In genomic region chr20:63504642-63505041, GRCh38 we compare ENCODE assay signal across 34 cellular contexts. TPM values are rescaled to one million over a fixed set of nuclear protein-coding genes. Genes with fewer than 3 reads are reported as not detected.
"Had no signal": no experiment of that assay in that cellular context is flagged by ENCODE, and none has a peak within 500 bp of the region (broad histone marks: within the 10 kb centered on the region; RNA-seq: fewer than 3 reads in every experiment).

No MANE protein-coding gene starts in this region.

- H3K27ac Mint-ChIP-seq: immature natural killer cell; mesothelial cell of epicardium; naive B cell; natural killer cell; nephron progenitor cell; neural progenitor cell; stimulated activated effector memory CD8-positive, alpha-beta T cell treated with anti-CD3 and anti-CD28 coated beads, Interleukin-12 subunit alpha, Interleukin-12 subunit beta, amount 100 ng/mL, for 72 hours; stimulated activated naive CD8-positive, alpha-beta T cell treated with anti-CD3 and anti-CD28 coated beads, Interleukin-15, Interleukin-2, amounts not matched to agents 100 ng/mL and 50 ng/mL, for 24 hours; type B pancreatic cell had no signal

- FAIRE-seq: islet of Langerhans, pancreas, small intestine had no signal

- H3K4me1 Mint-ChIP-seq: immature natural killer cell, mesothelial cell of epicardium, natural killer cell had no signal

- H3K4me3 Mint-ChIP-seq: immature natural killer cell; mesothelial cell of epicardium; naive B cell; natural killer cell; nephron progenitor cell; neural progenitor cell; stimulated activated effector memory CD8-positive, alpha-beta T cell treated with anti-CD3 and anti-CD28 coated beads, Interleukin-12 subunit alpha, Interleukin-12 subunit beta, amount 100 ng/mL, for 72 hours; stimulated activated naive CD8-positive, alpha-beta T cell treated with anti-CD3 and anti-CD28 coated beads, Interleukin-15, Interleukin-2, amounts not matched to agents 100 ng/mL and 50 ng/mL, for 24 hours; type B pancreatic cell had no signal

- H3K9ac ChIP-seq: neural progenitor cell had no signal

- H3K36me3 Mint-ChIP-seq: natural killer cell; stimulated activated effector memory CD8-positive, alpha-beta T cell treated with anti-CD3 and anti-CD28 coated beads, Interleukin-12 subunit alpha, Interleukin-12 subunit beta, amount 100 ng/mL, for 72 hours; type B pancreatic cell had no signal

- H3K27me3 ChIP-seq: pancreas had no signal

- H3K4me2 ChIP-seq: neural progenitor cell had no signal

- H3K36me3 ChIP-seq: left ventricle myocardium inferior, neural progenitor cell, neutrophil, pancreas, prostate gland, sigmoid colon, spleen, suprapubic skin, thoracic aorta, tibial nerve, uterus had no signal

- DNase-seq: hypothalamus; immature natural killer cell; left ventricle myocardium inferior; mesendoderm; naive B cell; natural killer cell; nephron progenitor cell; pancreas; retina; right cardiac atrium; sigmoid colon; small intestine; spleen; stimulated activated CD4-positive, alpha-beta T cell treated with anti-CD3 and anti-CD28 coated beads, Interleukin-4, amount 100 ng/mL, for 24 hours; stimulated activated naive CD4-positive, alpha-beta T cell; uterus had no signal

- H2AFZ ChIP-seq: neural progenitor cell had no signal

- ATAC-seq: natural killer cell; pancreas; right cardiac atrium; stimulated activated effector memory CD8-positive, alpha-beta T cell treated with anti-CD3 and anti-CD28 coated beads, Interleukin-12 subunit alpha, Interleukin-12 subunit beta, amount 100 ng/mL, for 72 hours had no signal

- H3K9me3 ChIP-seq: neutrophil, pancreas, prostate gland, thoracic aorta had no signal

- H3K27ac ChIP-seq: left ventricle myocardium inferior, neural progenitor cell, neutrophil, pancreas, prostate gland, sigmoid colon, spleen, suprapubic skin, thoracic aorta, tibial nerve, uterus had no signal

- H3K4me3 ChIP-seq: left ventricle myocardium inferior, lung, neural progenitor cell, pancreas, prostate gland, sigmoid colon, spleen, suprapubic skin, thoracic aorta, tibial nerve, uterus had no signal

- H3K9me3 Mint-ChIP-seq: natural killer cell had no signal

- H3K4me1 ChIP-seq: neural progenitor cell, pancreas, prostate gland had no signal

RNA-seq across cellular contexts. Expression of gene EEF1A2, which starts 5.8 kb away (rescaled TPM):
- total RNA-seq: subcutaneous adipose tissue, tibial nerve had no signal
- polyA plus RNA-seq: immature natural killer cell had no signal

RNA-seq across cellular contexts. Expression of gene KCNQ2, which starts 32.2 kb away (rescaled TPM):
- total RNA-seq: lower leg skin, natural killer cell, omental fat pad, subcutaneous adipose tissue, thoracic aorta, tibial nerve, ureter had no signal

RNA-seq across cellular contexts. Expression of gene PTK6, which starts 32.5 kb away (rescaled TPM):
- total RNA-seq: left ventricle myocardium inferior had no signal

RNA-seq across cellular contexts. Expression of gene SRMS, which starts 42.9 kb away (rescaled TPM):
- total RNA-seq: kidney epithelial cell, left ventricle myocardium inferior, lung, mesothelial cell of epicardium, mononuclear cell, omental fat pad, pancreas, right cardiac atrium, sigmoid colon, subcutaneous adipose tissue, thoracic aorta, tibial nerve, uterus had no signal
- polyA plus RNA-seq: immature natural killer cell, pancreas, right cardiac atrium, small intestine had no signal
